In genomic region chr3:51802091-51802720, GRCh38 we compare ENCODE assay signal across 1 cellular context.
TF ChIP-seq lines count a peak whose summit lies in the region.

No MANE protein-coding gene starts in this region.

TF ChIP-seq in GM23338, 12 proteins besides CTCF, POLR2A, EP300 and RAD21:
- no peak for TF ChIP-seq EZH2 (IDR thresholded peaks at IDR 0.05; ENCODE audit: low read depth, unreplicated experiment)
- TF ChIP-seq POLR2AphosphoS5 (IDR thresholded peaks at IDR 0.05; ENCODE audit: low read depth) = no peak
- no peak for TF ChIP-seq CREB1 (CRISPR knock-in tag; IDR thresholded peaks at IDR 0.05; ENCODE audit: low read depth)
- no peak for TF ChIP-seq EZH2phosphoT487 (IDR thresholded peaks at IDR 0.05; ENCODE audit: unreplicated experiment)
- TF ChIP-seq NANOG (IDR thresholded peaks at IDR 0.05; ENCODE audit: borderline replicate concordance) = no peak
- TF ChIP-seq ZNF114 (CRISPR knock-in tag; IDR thresholded peaks at IDR 0.05) = no peak
- TF ChIP-seq ZNF331 (CRISPR knock-in tag; IDR thresholded peaks at IDR 0.05; ENCODE audit: low read depth) = no peak
